Comparison of ENCODE assay signal across 1 cellular context in the genomic region with DNA sequence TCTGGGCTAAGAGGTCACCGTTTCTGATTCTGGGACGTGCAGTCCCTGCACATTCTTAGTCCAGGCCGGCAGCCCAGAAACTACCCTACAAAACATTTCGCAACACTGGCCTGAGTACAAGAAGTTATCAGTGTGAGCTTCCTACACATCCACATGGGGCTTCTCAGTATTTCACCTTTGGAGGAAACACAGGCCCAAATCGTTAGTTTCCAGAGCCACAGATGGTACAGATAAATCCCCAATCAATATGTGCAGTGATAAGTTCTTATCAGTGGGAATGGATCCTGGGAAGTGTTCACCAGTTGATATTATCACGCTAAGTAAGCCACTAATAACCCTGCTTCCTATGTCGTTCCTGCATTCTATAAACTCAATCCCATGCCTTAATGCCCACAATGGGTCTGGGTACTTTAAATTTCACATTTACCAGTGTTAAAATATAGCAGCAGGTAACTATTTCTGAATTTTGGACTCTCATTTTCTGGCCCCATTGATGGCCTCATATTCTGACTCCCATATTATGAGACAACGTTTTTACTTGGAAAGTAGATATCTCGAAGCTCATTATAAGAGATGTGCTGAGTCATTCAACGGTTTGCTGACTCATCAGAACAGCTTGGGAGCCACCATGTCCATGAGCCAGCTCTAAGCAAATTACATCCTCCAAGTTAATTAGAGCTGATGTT.
TF ChIP-seq lines count a peak whose summit lies in the region.

No MANE protein-coding gene starts in this region.

TF ChIP-seq in K562, 482 proteins besides CTCF, POLR2A, EP300 and RAD21 (continued from another document and continues in another):
- TF ChIP-seq ETS1 (conservative IDR thresholded peaks at IDR 0.05; ENCODE audit: control insufficient read depth, low read depth, low read length) (no peak), BRD4 (IDR thresholded peaks at IDR 0.05) (peak; percentile 79), ELF1 (tag; IDR thresholded peaks at IDR 0.05) (no peak; the same call in 1 of the 2 replicates), ZNF324 (CRISPR knock-in tag; IDR thresholded peaks at IDR 0.05) (no peak), ZNF174 (CRISPR knock-in tag; IDR thresholded peaks at IDR 0.05) (no peak), MNT (conservative IDR thresholded peaks at IDR 0.05) (peak; percentile 30 to 76; a peak in 3 of 4 replicates), ETV6 (IDR thresholded peaks at IDR 0.05; ENCODE audit: borderline replicate concordance in 1 of 2, low read depth in 2 of 2, low read length in 1 of 2) (peak in 1 of 2 experiments; percentile 61; a peak in 2 of 4 replicates), ETV6 (CRISPR knock-in tag; IDR thresholded peaks at IDR 0.05; ENCODE audit: borderline replicate concordance) (no peak), NR4A1 (CRISPR knock-in tag; IDR thresholded peaks at IDR 0.05) (no peak), NR4A1 (tag; IDR thresholded peaks at IDR 0.05) (peak; percentile 87), TFAM (CRISPR knock-in tag; conservative IDR thresholded peaks at IDR 0.05) (no peak), TAF1 (IDR thresholded peaks at IDR 0.05; ENCODE audit: control insufficient read depth, extremely low read depth, insufficient read depth, low read length, severe bottlenecking) (no peak), TAL1 (IDR thresholded peaks at IDR 0.05) (peak; percentile 86), DACH1 (IDR thresholded peaks at IDR 0.05; ENCODE audit: partially characterized antibody) (peak; percentile 62), RBBP5 (IDR thresholded peaks at IDR 0.05; ENCODE audit: borderline replicate concordance, insufficient read depth, low read length, poor library complexity, severe bottlenecking) (peak; percentile 52), PML (IDR thresholded peaks at IDR 0.05; ENCODE audit: low read length) (peak; percentile 85), ZNF316 (IDR thresholded peaks at IDR 0.05) (peak; percentile 100), ZNF121 (CRISPR knock-in tag; conservative IDR thresholded peaks at IDR 0.05) (no peak), RFX5 (IDR thresholded peaks at IDR 0.05; ENCODE audit: low read depth, low read length) (peak; percentile 53; the same call in 1 of the 2 replicates), FOXP1 (CRISPR knock-in tag; IDR thresholded peaks at IDR 0.05) (no peak), ZKSCAN1 (IDR thresholded peaks at IDR 0.05; ENCODE audit: low read depth, low read length) (no peak), HNRNPH1 (optimal IDR thresholded peaks at IDR 0.05; ENCODE audit: low read depth, low read length) (no peak), L3MBTL2 (IDR thresholded peaks at IDR 0.05) (peak; percentile 75), BCOR (IDR thresholded peaks at IDR 0.05) (peak; percentile 34), RBM15 (IDR thresholded peaks at IDR 0.05; ENCODE audit: insufficient read depth, low read length) (no peak)
- TF ChIP-seq, protein P1, sequence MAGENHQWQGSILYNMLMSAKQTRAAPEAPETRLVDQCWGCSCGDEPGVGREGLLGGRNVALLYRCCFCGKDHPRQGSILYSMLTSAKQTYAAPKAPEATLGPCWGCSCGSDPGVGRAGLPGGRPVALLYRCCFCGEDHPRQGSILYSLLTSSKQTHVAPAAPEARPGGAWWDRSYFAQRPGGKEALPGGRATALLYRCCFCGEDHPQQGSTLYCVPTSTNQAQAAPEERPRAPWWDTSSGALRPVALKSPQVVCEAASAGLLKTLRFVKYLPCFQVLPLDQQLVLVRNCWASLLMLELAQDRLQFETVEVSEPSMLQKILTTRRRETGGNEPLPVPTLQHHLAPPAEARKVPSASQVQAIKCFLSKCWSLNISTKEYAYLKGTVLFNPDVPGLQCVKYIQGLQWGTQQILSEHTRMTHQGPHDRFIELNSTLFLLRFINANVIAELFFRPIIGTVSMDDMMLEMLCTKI (IDR thresholded peaks at IDR 0.05; ENCODE audit: partially characterized antibody), result no peak
- TF ChIP-seq, protein P2, sequence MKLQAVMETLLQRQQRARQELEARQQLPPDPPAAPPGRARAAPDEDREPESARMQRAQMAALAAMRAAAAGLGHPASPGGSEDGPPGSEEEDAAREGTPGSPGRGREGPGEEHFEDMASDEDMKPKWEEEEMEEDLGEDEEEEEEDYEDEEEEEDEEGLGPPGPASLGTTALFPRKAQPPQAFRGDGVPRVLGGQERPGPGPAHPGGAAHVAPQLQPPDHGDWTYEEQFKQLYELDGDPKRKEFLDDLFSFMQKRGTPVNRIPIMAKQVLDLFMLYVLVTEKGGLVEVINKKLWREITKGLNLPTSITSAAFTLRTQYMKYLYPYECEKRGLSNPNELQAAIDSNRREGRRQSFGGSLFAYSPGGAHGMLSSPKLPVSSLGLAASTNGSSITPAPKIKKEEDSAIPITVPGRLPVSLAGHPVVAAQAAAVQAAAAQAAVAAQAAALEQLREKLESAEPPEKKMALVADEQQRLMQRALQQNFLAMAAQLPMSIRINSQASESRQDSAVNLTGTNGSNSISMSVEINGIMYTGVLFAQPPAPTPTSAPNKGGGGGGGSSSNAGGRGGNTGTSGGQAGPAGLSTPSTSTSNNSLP (IDR thresholded peaks at IDR 0.05; ENCODE audit: borderline replicate concordance, low read depth, low read length), result peak; percentile 83
- TF ChIP-seq, protein P3, sequence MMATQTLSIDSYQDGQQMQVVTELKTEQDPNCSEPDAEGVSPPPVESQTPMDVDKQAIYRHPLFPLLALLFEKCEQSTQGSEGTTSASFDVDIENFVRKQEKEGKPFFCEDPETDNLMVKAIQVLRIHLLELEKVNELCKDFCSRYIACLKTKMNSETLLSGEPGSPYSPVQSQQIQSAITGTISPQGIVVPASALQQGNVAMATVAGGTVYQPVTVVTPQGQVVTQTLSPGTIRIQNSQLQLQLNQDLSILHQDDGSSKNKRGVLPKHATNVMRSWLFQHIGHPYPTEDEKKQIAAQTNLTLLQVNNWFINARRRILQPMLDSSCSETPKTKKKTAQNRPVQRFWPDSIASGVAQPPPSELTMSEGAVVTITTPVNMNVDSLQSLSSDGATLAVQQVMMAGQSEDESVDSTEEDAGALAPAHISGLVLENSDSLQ (IDR thresholded peaks at IDR 0.05), result no peak
- TF ChIP-seq, protein P4, sequence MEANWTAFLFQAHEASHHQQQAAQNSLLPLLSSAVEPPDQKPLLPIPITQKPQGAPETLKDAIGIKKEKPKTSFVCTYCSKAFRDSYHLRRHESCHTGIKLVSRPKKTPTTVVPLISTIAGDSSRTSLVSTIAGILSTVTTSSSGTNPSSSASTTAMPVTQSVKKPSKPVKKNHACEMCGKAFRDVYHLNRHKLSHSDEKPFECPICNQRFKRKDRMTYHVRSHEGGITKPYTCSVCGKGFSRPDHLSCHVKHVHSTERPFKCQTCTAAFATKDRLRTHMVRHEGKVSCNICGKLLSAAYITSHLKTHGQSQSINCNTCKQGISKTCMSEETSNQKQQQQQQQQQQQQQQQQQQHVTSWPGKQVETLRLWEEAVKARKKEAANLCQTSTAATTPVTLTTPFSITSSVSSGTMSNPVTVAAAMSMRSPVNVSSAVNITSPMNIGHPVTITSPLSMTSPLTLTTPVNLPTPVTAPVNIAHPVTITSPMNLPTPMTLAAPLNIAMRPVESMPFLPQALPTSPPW (CRISPR knock-in tag; IDR thresholded peaks at IDR 0.05), result peak; percentile 65
- TF ChIP-seq, protein P5, sequence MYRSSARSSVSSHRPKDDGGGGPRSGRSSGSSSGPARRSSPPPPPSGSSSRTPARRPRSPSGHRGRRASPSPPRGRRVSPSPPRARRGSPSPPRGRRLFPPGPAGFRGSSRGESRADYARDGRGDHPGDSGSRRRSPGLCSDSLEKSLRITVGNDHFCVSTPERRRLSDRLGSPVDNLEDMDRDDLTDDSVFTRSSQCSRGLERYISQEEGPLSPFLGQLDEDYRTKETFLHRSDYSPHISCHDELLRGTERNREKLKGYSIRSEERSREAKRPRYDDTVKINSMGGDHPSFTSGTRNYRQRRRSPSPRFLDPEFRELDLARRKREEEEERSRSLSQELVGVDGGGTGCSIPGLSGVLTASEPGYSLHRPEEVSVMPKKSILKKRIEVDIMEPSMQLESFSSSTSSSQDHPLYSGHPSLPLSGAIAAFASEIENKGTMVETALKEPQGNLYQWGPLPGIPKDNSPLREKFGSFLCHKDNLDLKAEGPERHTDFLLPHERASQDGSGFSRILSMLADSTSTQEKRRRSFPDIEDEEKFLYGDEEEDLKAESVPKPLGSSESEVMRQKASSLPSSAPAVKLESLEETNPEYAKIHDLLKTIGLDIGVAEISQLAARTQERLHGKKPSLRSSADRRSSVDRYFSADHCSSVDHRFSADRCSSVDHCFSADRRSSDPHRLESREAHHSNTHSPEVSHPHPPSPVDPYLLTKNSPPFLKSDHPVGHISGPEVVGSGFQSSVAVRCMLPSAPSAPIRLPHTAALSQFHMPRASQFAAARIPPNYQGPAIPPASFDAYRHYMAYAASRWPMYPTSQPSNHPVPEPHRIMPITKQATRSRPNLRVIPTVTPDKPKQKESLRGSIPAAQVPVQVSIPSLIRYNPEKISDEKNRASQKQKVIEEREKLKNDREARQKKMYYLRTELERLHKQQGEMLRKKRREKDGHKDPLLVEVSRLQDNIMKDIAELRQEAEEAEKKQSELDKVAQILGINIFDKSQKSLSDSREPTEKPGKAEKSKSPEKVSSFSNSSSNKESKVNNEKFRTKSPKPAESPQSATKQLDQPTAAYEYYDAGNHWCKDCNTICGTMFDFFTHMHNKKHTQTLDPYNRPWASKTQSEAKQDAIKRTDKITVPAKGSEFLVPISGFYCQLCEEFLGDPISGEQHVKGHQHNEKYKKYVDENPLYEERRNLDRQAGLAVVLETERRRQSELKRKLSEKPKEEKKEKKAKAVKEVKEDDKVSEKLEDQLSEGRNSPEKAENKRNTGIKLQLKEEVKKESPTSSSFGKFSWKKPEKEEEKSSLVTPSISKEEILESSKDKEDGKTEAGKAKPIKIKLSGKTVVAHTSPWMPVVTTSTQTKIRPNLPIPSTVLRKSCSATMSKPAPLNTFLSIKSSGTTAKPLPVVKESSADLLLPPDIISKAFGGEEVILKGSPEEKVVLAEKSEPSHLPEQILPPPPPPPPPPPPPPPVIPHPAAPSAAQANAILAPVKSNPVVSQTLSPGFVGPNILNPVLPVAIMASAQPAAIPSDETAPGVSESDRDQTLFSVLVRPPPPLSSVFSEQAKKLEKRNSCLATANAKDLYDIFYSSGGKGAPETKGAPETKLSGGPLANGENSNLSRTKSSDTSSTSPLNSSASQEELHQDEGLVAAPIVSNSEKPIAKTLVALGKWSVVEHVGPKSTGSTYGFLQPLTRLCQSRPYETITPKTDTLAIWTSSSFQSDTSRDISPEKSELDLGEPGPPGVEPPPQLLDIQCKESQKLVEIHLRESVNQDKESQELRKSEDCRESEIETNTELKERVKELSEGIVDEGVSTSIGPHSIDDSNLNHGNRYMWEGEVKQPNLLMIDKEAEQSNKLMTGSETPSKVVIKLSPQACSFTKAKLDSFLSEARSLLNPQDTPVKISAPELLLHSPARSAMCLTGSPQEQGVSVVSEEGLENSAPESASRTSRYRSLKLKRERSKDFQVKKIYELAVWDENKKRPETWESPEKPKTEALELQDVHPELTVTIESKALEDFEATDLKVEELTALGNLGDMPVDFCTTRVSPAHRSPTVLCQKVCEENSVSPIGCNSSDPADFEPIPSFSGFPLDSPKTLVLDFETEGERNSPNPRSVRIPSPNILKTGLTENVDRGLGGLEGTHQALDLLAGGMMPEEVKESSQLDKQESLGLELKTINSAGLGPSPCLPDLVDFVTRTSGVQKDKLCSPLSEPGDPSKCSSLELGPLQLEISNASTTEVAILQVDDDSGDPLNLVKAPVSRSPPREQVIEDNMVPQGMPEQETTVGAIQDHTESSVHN (IDR thresholded peaks at IDR 0.05; ENCODE audit: borderline replicate concordance in 1 of 2, low read depth in 1 of 2), result peak in 1 of 2 experiments; percentile 76; a peak in 1 of 4 replicates
- TF ChIP-seq, protein P6, sequence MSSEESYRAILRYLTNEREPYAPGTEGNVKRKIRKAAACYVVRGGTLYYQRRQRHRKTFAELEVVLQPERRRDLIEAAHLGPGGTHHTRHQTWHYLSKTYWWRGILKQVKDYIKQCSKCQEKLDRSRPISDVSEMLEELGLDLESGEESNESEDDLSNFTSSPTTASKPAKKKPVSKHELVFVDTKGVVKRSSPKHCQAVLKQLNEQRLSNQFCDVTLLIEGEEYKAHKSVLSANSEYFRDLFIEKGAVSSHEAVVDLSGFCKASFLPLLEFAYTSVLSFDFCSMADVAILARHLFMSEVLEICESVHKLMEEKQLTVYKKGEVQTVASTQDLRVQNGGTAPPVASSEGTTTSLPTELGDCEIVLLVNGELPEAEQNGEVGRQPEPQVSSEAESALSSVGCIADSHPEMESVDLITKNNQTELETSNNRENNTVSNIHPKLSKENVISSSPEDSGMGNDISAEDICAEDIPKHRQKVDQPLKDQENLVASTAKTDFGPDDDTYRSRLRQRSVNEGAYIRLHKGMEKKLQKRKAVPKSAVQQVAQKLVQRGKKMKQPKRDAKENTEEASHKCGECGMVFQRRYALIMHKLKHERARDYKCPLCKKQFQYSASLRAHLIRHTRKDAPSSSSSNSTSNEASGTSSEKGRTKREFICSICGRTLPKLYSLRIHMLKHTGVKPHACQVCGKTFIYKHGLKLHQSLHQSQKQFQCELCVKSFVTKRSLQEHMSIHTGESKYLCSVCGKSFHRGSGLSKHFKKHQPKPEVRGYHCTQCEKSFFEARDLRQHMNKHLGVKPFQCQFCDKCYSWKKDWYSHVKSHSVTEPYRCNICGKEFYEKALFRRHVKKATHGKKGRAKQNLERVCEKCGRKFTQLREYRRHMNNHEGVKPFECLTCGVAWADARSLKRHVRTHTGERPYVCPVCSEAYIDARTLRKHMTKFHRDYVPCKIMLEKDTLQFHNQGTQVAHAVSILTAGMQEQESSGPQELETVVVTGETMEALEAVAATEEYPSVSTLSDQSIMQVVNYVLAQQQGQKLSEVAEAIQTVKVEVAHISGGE (CRISPR knock-in tag; IDR thresholded peaks at IDR 0.05), result peak in 1 of 3 experiments; percentile 60; a peak in 2 of 6 replicates
